In genomic region chr9:78297672-78297961, GRCh38 we compare ENCODE assay signal across 8 cellular contexts. TPM values are rescaled to one million over a fixed set of nuclear protein-coding genes. Genes with fewer than 3 reads are reported as not detected.
DNase-seq lines count a peak whose midpoint lies in the region; ATAC-seq and TF ChIP-seq lines count a peak whose summit lies in the region.

No MANE protein-coding gene starts in this region.

- H3K4me3 ChIP-seq in brain microvascular endothelial cell (ENCODE audit: low read depth, low read length) (peak overlapping the region; percentile 88), mononuclear cell (ENCODE audit: low read length) (peak overlapping the region; percentile 57)

- H3K27me3 ChIP-seq in brain microvascular endothelial cell (replicated peaks), result no peaks in the 10 kb centered on the region
- peaks cover 17% of the 10 kb centered on the region for H3K27me3 ChIP-seq in mononuclear cell (ENCODE audit: insufficient read depth, low read length)

- no peaks in the 10 kb centered on the region for H3K36me3 ChIP-seq in brain microvascular endothelial cell (replicated peaks)

- in situ Hi-C loops in brain microvascular endothelial cell (cut with HindIII; ENCODE audit: low pct_ligation_motif_present, low sequenced_read_pairs), result no loop called here

- peak; percentile 28 for DNase-seq in brain microvascular endothelial cell
- no peak for DNase-seq in GM19238 (ENCODE audit: insufficient read length, low spot score)
- no peak for DNase-seq in activated gamma-delta T cell (lab: John Stamatoyannopoulos, UW)
- DNase-seq in iPS-NIHi7 (ENCODE audit: extremely low spot score), result no peak
- no peak for DNase-seq in SKM-1 treated with dmso at 0.1 percent for 144 hours (lab: John Stamatoyannopoulos, UW; ENCODE audit: unreplicated experiment)

- no peak for TF ChIP-seq CTCF in brain microvascular endothelial cell (IDR thresholded peaks at IDR 0.05; ENCODE audit: low read depth, low read length, missing control alignments)

- no peaks in the 10 kb centered on the region for H3K9me3 ChIP-seq in mononuclear cell (ENCODE audit: low read depth, low read length)

- H3K4me1 ChIP-seq in mononuclear cell (ENCODE audit: insufficient read depth, low read length), result peaks cover 24% of the 10 kb centered on the region

- peak overlapping the region; percentile 69 for H3K27ac ChIP-seq in brain microvascular endothelial cell

- ATAC-seq in GM18502 (IDR thresholded peaks at IDR 0.05; ENCODE audit: poor library complexity, unreplicated experiment) (peak; percentile 51), HG03565 (IDR thresholded peaks at IDR 0.05; ENCODE audit: unreplicated experiment) (peak; percentile 34)

RNA-seq across cellular contexts. Expression of gene PSAT1, which starts 0.7 kb away (rescaled TPM):
- 0.42 TPM for total RNA-seq in mononuclear cell
